Comparison of ENCODE assay signal across 28 cellular contexts in the genomic region with DNA sequence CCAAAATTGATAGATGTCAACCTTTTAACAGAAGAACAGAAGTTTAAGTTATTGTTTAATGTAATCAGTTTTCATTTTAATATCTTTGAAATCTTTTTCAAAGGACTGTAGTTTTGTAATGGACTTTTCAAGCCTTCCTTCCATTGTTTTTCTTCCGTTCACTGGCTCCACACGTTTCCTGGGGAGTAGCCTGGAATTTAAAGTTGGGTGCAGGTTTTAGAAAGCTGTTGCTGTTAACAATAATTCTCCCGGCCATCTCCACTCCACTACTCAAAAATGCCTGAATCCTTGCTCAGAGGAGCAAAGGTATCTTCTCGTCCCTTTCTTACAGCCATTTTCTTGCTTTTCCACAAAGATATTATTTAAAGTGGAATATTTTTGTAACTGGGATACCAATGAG.
"Had no signal": no experiment of that assay in that cellular context is flagged by ENCODE, and none has a peak within 500 bp of the region (broad histone marks: within the 10 kb centered on the region; RNA-seq: fewer than 3 reads in every experiment).

No MANE protein-coding gene starts in this region.

- H3K9me3 Mint-ChIP-seq: central memory CD8-positive, alpha-beta T cell; mesothelial cell of epicardium; naive B cell; nephron progenitor cell; stimulated activated memory B cell treated with anti-CD40 and anti-IgM and Interleukin-4, amounts not matched to agents 10 μg/mL and 1 μg/mL and 100 μg/mL, for 72 hours had no signal

- H3K4me1 ChIP-seq: foreskin keratinocyte, prostate gland, right atrium auricular region had no signal

- ATAC-seq: foreskin keratinocyte; gastroesophageal sphincter; left lobe of liver; mucosa of descending colon; stimulated activated memory B cell treated with anti-CD40 and anti-IgM and Interleukin-4, amounts not matched to agents 10 μg/mL and 1 μg/mL and 100 μg/mL, for 72 hours; stimulated activated naive CD8-positive, alpha-beta T cell treated with anti-CD3 and anti-CD28 coated beads, Interleukin-15, Interleukin-2, amounts not matched to agents 100 U/mL and 50 U/mL, for 24 hours had no signal

- H3K27ac Mint-ChIP-seq: mesothelial cell of epicardium; nephron progenitor cell; stimulated activated memory B cell treated with anti-CD40 and anti-IgM and Interleukin-4, amounts not matched to agents 10 μg/mL and 1 μg/mL and 100 μg/mL, for 72 hours; type B pancreatic cell had no signal

- H3K36me3 Mint-ChIP-seq: mesothelial cell of epicardium; naive B cell; stimulated activated memory B cell treated with anti-CD40 and anti-IgM and Interleukin-4, amounts not matched to agents 10 μg/mL and 1 μg/mL and 100 μg/mL, for 72 hours; type B pancreatic cell had no signal

- H3K36me3 ChIP-seq: gastroesophageal sphincter, prostate gland, right atrium auricular region, sigmoid colon, tibial artery had no signal

- H3K4me3 Mint-ChIP-seq: central memory CD8-positive, alpha-beta T cell; mesothelial cell of epicardium; naive B cell; nephron progenitor cell; stimulated activated memory B cell treated with anti-CD40 and anti-IgM and Interleukin-4, amounts not matched to agents 10 μg/mL and 1 μg/mL and 100 μg/mL, for 72 hours; type B pancreatic cell had no signal

- H3K27ac ChIP-seq: cardiac muscle cell, coronary artery, foreskin keratinocyte, gastroesophageal sphincter, prostate gland, right atrium auricular region, testis, tibial artery had no signal

- H3K4me3 ChIP-seq: cardiac muscle cell, coronary artery, dorsolateral prefrontal cortex, esophagus muscularis mucosa, gastroesophageal sphincter, lung, mucosa of descending colon, prostate gland, right atrium auricular region, sigmoid colon, testis, tibial artery had no signal

- DNase-seq: dorsolateral prefrontal cortex; effector CD4-positive, alpha-beta T cell; foreskin keratinocyte; mesenchymal stem cell; mucosa of descending colon; naive B cell; nephron progenitor cell; nucleus accumbens; sigmoid colon; stimulated activated CD4-positive, alpha-beta T cell treated with anti-CD3 and anti-CD28 coated beads, Interleukin-4, amount 100 ng/mL, for 4 hours; stimulated activated naive CD8-positive, alpha-beta T cell treated with anti-CD3 and anti-CD28 coated beads, Interleukin-15, Interleukin-2, amounts not matched to agents 100 U/mL and 50 U/mL, for 24 hours; substantia nigra; testis; tibial artery had no signal

- FAIRE-seq: keratinocyte, urothelium cell line had no signal

- H3K9me3 ChIP-seq: esophagus muscularis mucosa, gastroesophageal sphincter, mucosa of descending colon, prostate gland, right atrium auricular region, sigmoid colon, testis, tibial artery had no signal

- H3K27me3 Mint-ChIP-seq: type B pancreatic cell had no signal

- H3K27me3 ChIP-seq: cardiac muscle cell, dorsolateral prefrontal cortex, esophagus muscularis mucosa, foreskin keratinocyte, gastroesophageal sphincter, right atrium auricular region, sigmoid colon, testis, tibial artery had no signal
